Comparison of ENCODE assay signal across 28 cellular contexts in the genomic region with DNA sequence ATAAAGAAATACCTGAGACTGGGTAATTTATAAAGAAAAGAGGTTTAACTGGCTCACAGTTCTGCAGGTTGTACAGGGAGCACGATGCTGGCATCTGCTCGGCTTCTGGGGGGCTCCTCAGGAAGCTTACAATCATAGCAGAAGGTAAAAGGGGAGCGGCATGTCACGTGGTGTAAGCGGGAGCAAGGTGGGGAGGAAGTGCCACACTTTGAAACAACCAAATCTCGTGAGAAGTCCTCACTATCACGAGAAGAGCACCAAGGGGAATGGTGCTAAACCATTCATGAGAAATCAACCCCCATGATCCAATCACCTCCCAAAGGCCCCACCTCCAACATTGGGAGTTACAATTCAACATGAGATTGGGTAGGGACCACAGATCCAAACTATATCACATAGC.
"Had no signal": no experiment of that assay in that cellular context is flagged by ENCODE, and none has a peak within 500 bp of the region (broad histone marks: within the 10 kb centered on the region; RNA-seq: fewer than 3 reads in every experiment).

No MANE protein-coding gene starts in this region.

- DNase-seq: colonic mucosa; cortex of kidney; dermis blood vessel endothelial cell; dorsolateral prefrontal cortex; effector CD4-positive, alpha-beta T cell; effector CD8-positive, alpha-beta T cell; effector memory CD4-positive, alpha-beta T cell; effector memory CD8-positive, alpha-beta T cell; endodermal cell; erythroblast; esophagus squamous epithelium; foreskin fibroblast; foreskin keratinocyte; foreskin melanocyte; gastrocnemius medialis; glutamatergic neuron; head of caudate nucleus; heart left ventricle; heart right ventricle had no signal

- ATAC-seq: effector memory CD8-positive, alpha-beta T cell; esophagus mucosa; foreskin keratinocyte; gastrocnemius medialis; gastroesophageal sphincter; heart left ventricle; heart right ventricle had no signal

- H3K4me1 ChIP-seq: colonic mucosa, esophagus muscularis mucosa, esophagus squamous epithelium, foreskin keratinocyte, gastrocnemius medialis, gastroesophageal sphincter, heart left ventricle, heart right ventricle had no signal

- H3K27me3 ChIP-seq: colonic mucosa, dorsolateral prefrontal cortex, esophagus muscularis mucosa, esophagus squamous epithelium, gastrocnemius medialis, gastroesophageal sphincter, heart left ventricle had no signal

- H3K9me3 ChIP-seq: colonic mucosa, gastrocnemius medialis had no signal

- H3K36me3 ChIP-seq: colonic mucosa, esophagus muscularis mucosa, esophagus squamous epithelium, gastrocnemius medialis, gastroesophageal sphincter, heart left ventricle, heart right ventricle had no signal

- H3K4me3 ChIP-seq: colonic mucosa, coronary artery, dorsolateral prefrontal cortex, esophagus muscularis mucosa, esophagus squamous epithelium, gastrocnemius medialis, gastroesophageal sphincter, heart left ventricle, heart right ventricle had no signal

- FAIRE-seq: colon, endometrium, endothelial cell of umbilical vein, frontal cortex had no signal

- H3K27ac ChIP-seq: colonic mucosa, coronary artery, dorsolateral prefrontal cortex, epithelial cell of prostate, esophagus muscularis mucosa, esophagus squamous epithelium, foreskin keratinocyte, gastrocnemius medialis, gastroesophageal sphincter, heart left ventricle, heart right ventricle had no signal
